ENCODE assay signal across 1 cellular context in genomic region chr16:12123462-12123861, GRCh38.
TF ChIP-seq lines count a peak whose summit lies in the region.

No MANE protein-coding gene starts in this region.

TF ChIP-seq in H1, 55 proteins besides CTCF, POLR2A, EP300 and RAD21 (continued from another document):
- TF ChIP-seq RNF2 (IDR thresholded peaks at IDR 0.05; ENCODE audit: borderline replicate concordance, low read depth, low read length, missing control alignments, poor library complexity, severe bottlenecking) = no peak
- no peak for TF ChIP-seq RFX5 (IDR thresholded peaks at IDR 0.05; ENCODE audit: borderline replicate concordance, low read depth, low read length)
- TF ChIP-seq USF2 (IDR thresholded peaks at IDR 0.05; ENCODE audit: low read length) = no peak
- no peak for TF ChIP-seq EZH2 (IDR thresholded peaks at IDR 0.05; ENCODE audit: low read depth, low read length, severe bottlenecking)
- no peak for TF ChIP-seq MAX (IDR thresholded peaks at IDR 0.05)
- TF ChIP-seq PHF8 (conservative IDR thresholded peaks at IDR 0.05; ENCODE audit: low read depth, low read length) = no peak
- TF ChIP-seq NRF1 (IDR thresholded peaks at IDR 0.05; ENCODE audit: low read depth, low read length) = no peak
